16 cellular contexts compared by ENCODE assay signal in the genomic region with DNA sequence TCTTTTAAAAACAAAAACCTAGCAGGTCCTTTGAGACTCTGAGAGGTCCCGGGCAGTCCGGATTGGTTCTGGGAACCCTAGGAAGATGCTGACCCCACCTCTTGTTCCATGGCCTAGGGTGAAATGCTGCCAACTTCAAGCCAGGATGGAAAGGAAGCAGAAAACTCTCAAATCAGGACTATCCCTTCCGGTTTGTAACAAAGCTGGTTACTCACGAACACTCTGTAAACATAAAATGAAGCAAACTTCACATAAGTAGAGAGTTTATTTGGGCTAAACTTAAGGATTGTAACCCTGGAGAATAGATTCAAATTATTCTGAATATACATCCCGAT. TPM values are rescaled to one million over a fixed set of nuclear protein-coding genes. Genes with fewer than 3 reads are reported as not detected.
"Had no signal": no experiment of that assay in that cellular context is flagged by ENCODE, and none has a peak within 500 bp of the region (broad histone marks: within the 10 kb centered on the region; RNA-seq: fewer than 3 reads in every experiment).

No MANE protein-coding gene starts in this region.

- H3K36me3 ChIP-seq: ascending aorta, breast epithelium had no signal

- H3K4me3 ChIP-seq: ascending aorta, breast epithelium, dorsolateral prefrontal cortex, lung had no signal

- DNase-seq: activated CD4-positive, CD25-positive, alpha-beta regulatory T cell treated with anti-CD3 and anti-CD28 coated beads, Interleukin-2, amount 50 U/mL, for 72 hours; activated naive CD4-positive, alpha-beta T cell treated with anti-CD3 and anti-CD28 coated beads, Interleukin-2, amount 10 ng/mL, durations not matched to agents 7 days and 5 days; activated T-cell treated with anti-CD3 and anti-CD28 coated beads for 4 hours; dorsolateral prefrontal cortex; kidney glomerular epithelial cell; midbrain; stimulated activated CD4-positive, alpha-beta T cell treated with anti-CD3 and anti-CD28 coated beads, Interleukin-2, amount 100 ng/mL, for 48 hours; T1000; trophoblast cell had no signal

- H3K27me3 ChIP-seq: ascending aorta, breast epithelium, dorsolateral prefrontal cortex had no signal

- ATAC-seq: esophagus mucosa had no signal

- H3K9me3 ChIP-seq: ascending aorta, breast epithelium had no signal

- H3K27ac ChIP-seq: dorsolateral prefrontal cortex had no signal

- H3K4me1 ChIP-seq: ascending aorta, breast epithelium had no signal

RNA-seq across cellular contexts. Expression of a gene that starts 28.0 kb away (rescaled TPM):
- total RNA-seq: cerebellum, renal cortical epithelial cell had no signal

RNA-seq across cellular contexts. Expression of a gene that starts 30.1 kb away (rescaled TPM):
- total RNA-seq: cerebellum, dorsolateral prefrontal cortex, lung, renal cortical epithelial cell, T-cell had no signal
